In genomic region chr11:59137190-59137589, GRCh38 we compare ENCODE assay signal across 23 cellular contexts. TPM values are rescaled to one million over a fixed set of nuclear protein-coding genes. Genes with fewer than 3 reads are reported as not detected.
"Had no signal": no experiment of that assay in that cellular context is flagged by ENCODE, and none has a peak within 500 bp of the region (broad histone marks: within the 10 kb centered on the region; RNA-seq: fewer than 3 reads in every experiment).

No MANE protein-coding gene starts in this region.

- H3K4me3 ChIP-seq: K562 had no signal

- H3K9me2 ChIP-seq: SK-N-SH had no signal

- H3K27ac ChIP-seq: HL-60, KMS-11 had no signal

- H3K4me2 ChIP-seq: KMS-11, SK-N-SH had no signal

- H3K27me3 Mint-ChIP-seq: IgD-negative memory B cell had no signal

- H3K9me3 ChIP-seq: SK-N-SH had no signal

- DNase-seq: Kasumi-1, MM.1S, NCI-H1092 treated with DMSO at 0.1 percent for 48 hours, NCI-H1436, NCI-H187, NCI-H2029, NCI-H2081 treated with DMSO at 0.1 percent for 48 hours, NCI-H2171, NCI-H226, NCI-H446, NCI-H510A, NCI-H524 treated with DMSO at 0.1 percent for 48 hours, NCI-H69, NCI-H774, RPMI8226, SHP77, SK-N-SH had no signal

RNA-seq across cellular contexts. Expression of gene GLYATL1B, which starts 51.1 kb away (rescaled TPM):
- total RNA-seq: K562, M059J, SK-MEL-5 had no signal
- polyA plus RNA-seq: K562, SK-N-SH had no signal
